Comparison of ENCODE assay signal across 8 cellular contexts in genomic region chr22:20418211-20418788, GRCh38. TPM values are rescaled to one million over a fixed set of nuclear protein-coding genes. Genes with fewer than 3 reads are reported as not detected.
DNase-seq lines count a peak whose midpoint lies in the region; ATAC-seq and TF ChIP-seq lines count a peak whose summit lies in the region.

No MANE protein-coding gene starts in this region.

- TF ChIP-seq POLR2A in lower leg skin (IDR thresholded peaks at IDR 0.05), result no peak

- 10 to 11% methylated on average over 26 to 42 of the region's 42 CpGs for WGBS in lower leg skin, 2 donors

- DNase-seq in ACHN (peak; percentile 62), NCI-H526 treated with DMSO at 0.1 percent for 48 hours (lab: John Stamatoyannopoulos, UW) (peak; percentile 48), dorsolateral prefrontal cortex (peak; percentile 69 to 87 (median 82)), lower leg skin (ENCODE audit: low spot score in 2 of 2) (peak; percentile 73 to 96)
- DNase-seq in activated CD4-positive, alpha-beta T cell treated with anti-CD3 and anti-CD28 coated beads, Interleukin-2, amount 50 U/mL, for 4 hours, result peak; percentile 58 to 61
- DNase-seq in stimulated activated CD4-positive, alpha-beta T cell treated with anti-CD3 and anti-CD28 coated beads, Interleukin-4, amount 100 ng/mL, for 24 hours, result peak; percentile 73

- in situ Hi-C loops in ACHN (cut with HindIII; ENCODE audit: low pct_ligation_motif_present, low pct_unique_long_range_greater_than_20kb, low sequenced_read_pairs), result no loop called here

- TF ChIP-seq CTCF in dorsolateral prefrontal cortex (IDR thresholded peaks at IDR 0.05 in 54 of 56, conservative IDR thresholded peaks at IDR 0.05 in 2 of 56; ENCODE audit: low read depth in 1 of 56, partially characterized antibody in 56 of 56) (peak; percentile 81 to 98 (median 92)), lower leg skin (IDR thresholded peaks at IDR 0.05) (no peak)

- H3K27ac ChIP-seq in dorsolateral prefrontal cortex, result peak overlapping the region in 51 of 59 donors; percentile 12 to 84 (median 71)

- H3K4me3 ChIP-seq in dorsolateral prefrontal cortex (peak overlapping the region; percentile 32 to 71 (median 55)), lower leg skin (ENCODE audit: low read depth, poor library complexity, severe bottlenecking) (no peak overlapping the region)

- intact Hi-C loops in dorsolateral prefrontal cortex (cut with DNase I), result loop anchor here (1.0 kb wide), 2 partner anchors 38 to 78 kb away; no protein-coding TSS in a partner anchor
- intact Hi-C loops in lower leg skin (cut with DNase I; ENCODE audit: low total_unique reads), result loop anchor here (5.0 kb wide), 1 partner anchor 39 kb away; no protein-coding TSS in a partner anchor

- peak; percentile 59 for ATAC-seq in GM19324 (IDR thresholded peaks at IDR 0.05; ENCODE audit: low FRiP score, unreplicated experiment)
- no peak for ATAC-seq in HG02970 (IDR thresholded peaks at IDR 0.05; ENCODE audit: low FRiP score, unreplicated experiment)

- H3K27me3 ChIP-seq in dorsolateral prefrontal cortex, result no peaks in the 10 kb centered on the region

RNA-seq across cellular contexts. Expression of gene SCARF2, which starts 19.3 kb away (rescaled TPM):
- 1 to 10 TPM; 1.9 to 7.0 (median 4.2) TPM for total RNA-seq in dorsolateral prefrontal cortex
- 1 to 10 TPM; 6.1 to 9.6 (median 8.4) TPM for total RNA-seq in lower leg skin

RNA-seq across cellular contexts. Expression of gene ZNF74, which starts 24.3 kb away (rescaled TPM):
- total RNA-seq in dorsolateral prefrontal cortex (10 to 100 TPM; 11.3 to 30.5 (median 20.4) TPM), lower leg skin (10 to 100 TPM; 11.3 to 13.2 (median 11.5) TPM)

Comparison
In these comparisons a context has a peak if more than half of its experiments do, and no peak if none do; other contexts are left out.
1. CTCF ChIP-seq: peak in dorsolateral prefrontal cortex (56 of 56); none in lower leg skin (0 of 3).
2. Peak in every context shown above with its lines, with median percentiles within 50 percentile points of each other: DNase-seq.